Comparison of ENCODE assay signal across 1 cellular context in the genomic region with DNA sequence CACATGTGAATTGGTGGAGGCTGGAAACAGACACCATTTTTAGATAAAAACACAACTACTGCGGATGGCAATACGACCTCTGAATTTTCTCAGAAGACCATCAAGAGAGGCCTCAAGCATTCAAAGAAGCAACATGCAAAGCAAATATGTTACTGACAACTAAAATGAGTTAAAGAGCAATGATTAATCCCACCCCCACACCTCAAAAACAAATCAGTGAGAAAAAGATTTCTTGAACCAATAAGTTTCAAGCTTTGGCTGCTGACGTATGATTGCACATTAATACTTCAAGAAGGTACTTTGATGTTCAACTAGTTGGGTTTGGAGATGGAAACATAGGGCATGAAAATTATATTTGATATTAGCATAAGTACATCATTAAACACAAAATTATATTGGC.
TF ChIP-seq lines count a peak whose summit lies in the region.

No MANE protein-coding gene starts in this region.

TF ChIP-seq in H1, 55 proteins besides CTCF, POLR2A, EP300 and RAD21:
- TF ChIP-seq TAF7 (optimal IDR thresholded peaks at IDR 0.05; ENCODE audit: borderline replicate concordance, low read depth, low read length): no peak
- TF ChIP-seq PHF8 (conservative IDR thresholded peaks at IDR 0.05; ENCODE audit: low read depth, low read length): no peak
- TF ChIP-seq KDM1A (IDR thresholded peaks at IDR 0.05; ENCODE audit: borderline replicate concordance, low read length): no peak
- no peak for TF ChIP-seq TBP (IDR thresholded peaks at IDR 0.05; ENCODE audit: low read depth, low read length)
- TF ChIP-seq, protein P1, sequence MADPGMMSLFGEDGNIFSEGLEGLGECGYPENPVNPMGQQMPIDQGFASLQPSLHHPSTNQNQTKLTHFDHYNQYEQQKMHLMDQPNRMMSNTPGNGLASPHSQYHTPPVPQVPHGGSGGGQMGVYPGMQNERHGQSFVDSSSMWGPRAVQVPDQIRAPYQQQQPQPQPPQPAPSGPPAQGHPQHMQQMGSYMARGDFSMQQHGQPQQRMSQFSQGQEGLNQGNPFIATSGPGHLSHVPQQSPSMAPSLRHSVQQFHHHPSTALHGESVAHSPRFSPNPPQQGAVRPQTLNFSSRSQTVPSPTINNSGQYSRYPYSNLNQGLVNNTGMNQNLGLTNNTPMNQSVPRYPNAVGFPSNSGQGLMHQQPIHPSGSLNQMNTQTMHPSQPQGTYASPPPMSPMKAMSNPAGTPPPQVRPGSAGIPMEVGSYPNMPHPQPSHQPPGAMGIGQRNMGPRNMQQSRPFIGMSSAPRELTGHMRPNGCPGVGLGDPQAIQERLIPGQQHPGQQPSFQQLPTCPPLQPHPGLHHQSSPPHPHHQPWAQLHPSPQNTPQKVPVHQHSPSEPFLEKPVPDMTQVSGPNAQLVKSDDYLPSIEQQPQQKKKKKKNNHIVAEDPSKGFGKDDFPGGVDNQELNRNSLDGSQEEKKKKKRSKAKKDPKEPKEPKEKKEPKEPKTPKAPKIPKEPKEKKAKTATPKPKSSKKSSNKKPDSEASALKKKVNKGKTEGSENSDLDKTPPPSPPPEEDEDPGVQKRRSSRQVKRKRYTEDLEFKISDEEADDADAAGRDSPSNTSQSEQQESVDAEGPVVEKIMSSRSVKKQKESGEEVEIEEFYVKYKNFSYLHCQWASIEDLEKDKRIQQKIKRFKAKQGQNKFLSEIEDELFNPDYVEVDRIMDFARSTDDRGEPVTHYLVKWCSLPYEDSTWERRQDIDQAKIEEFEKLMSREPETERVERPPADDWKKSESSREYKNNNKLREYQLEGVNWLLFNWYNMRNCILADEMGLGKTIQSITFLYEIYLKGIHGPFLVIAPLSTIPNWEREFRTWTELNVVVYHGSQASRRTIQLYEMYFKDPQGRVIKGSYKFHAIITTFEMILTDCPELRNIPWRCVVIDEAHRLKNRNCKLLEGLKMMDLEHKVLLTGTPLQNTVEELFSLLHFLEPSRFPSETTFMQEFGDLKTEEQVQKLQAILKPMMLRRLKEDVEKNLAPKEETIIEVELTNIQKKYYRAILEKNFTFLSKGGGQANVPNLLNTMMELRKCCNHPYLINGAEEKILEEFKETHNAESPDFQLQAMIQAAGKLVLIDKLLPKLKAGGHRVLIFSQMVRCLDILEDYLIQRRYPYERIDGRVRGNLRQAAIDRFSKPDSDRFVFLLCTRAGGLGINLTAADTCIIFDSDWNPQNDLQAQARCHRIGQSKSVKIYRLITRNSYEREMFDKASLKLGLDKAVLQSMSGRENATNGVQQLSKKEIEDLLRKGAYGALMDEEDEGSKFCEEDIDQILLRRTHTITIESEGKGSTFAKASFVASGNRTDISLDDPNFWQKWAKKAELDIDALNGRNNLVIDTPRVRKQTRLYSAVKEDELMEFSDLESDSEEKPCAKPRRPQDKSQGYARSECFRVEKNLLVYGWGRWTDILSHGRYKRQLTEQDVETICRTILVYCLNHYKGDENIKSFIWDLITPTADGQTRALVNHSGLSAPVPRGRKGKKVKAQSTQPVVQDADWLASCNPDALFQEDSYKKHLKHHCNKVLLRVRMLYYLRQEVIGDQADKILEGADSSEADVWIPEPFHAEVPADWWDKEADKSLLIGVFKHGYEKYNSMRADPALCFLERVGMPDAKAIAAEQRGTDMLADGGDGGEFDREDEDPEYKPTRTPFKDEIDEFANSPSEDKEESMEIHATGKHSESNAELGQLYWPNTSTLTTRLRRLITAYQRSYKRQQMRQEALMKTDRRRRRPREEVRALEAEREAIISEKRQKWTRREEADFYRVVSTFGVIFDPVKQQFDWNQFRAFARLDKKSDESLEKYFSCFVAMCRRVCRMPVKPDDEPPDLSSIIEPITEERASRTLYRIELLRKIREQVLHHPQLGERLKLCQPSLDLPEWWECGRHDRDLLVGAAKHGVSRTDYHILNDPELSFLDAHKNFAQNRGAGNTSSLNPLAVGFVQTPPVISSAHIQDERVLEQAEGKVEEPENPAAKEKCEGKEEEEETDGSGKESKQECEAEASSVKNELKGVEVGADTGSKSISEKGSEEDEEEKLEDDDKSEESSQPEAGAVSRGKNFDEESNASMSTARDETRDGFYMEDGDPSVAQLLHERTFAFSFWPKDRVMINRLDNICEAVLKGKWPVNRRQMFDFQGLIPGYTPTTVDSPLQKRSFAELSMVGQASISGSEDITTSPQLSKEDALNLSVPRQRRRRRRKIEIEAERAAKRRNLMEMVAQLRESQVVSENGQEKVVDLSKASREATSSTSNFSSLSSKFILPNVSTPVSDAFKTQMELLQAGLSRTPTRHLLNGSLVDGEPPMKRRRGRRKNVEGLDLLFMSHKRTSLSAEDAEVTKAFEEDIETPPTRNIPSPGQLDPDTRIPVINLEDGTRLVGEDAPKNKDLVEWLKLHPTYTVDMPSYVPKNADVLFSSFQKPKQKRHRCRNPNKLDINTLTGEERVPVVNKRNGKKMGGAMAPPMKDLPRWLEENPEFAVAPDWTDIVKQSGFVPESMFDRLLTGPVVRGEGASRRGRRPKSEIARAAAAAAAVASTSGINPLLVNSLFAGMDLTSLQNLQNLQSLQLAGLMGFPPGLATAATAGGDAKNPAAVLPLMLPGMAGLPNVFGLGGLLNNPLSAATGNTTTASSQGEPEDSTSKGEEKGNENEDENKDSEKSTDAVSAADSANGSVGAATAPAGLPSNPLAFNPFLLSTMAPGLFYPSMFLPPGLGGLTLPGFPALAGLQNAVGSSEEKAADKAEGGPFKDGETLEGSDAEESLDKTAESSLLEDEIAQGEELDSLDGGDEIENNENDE (IDR thresholded peaks at IDR 0.05; ENCODE audit: insufficient replicate concordance, low read length): no peak
- TF ChIP-seq JUND (IDR thresholded peaks at IDR 0.05; ENCODE audit: low read length): no peak
- no peak for TF ChIP-seq ZNF274 (IDR thresholded peaks at IDR 0.05; ENCODE audit: borderline replicate concordance, extremely low read depth, low read length)
- TF ChIP-seq ASH2L (IDR thresholded peaks at IDR 0.05; ENCODE audit: low read length): no peak
- TF ChIP-seq, protein P2, sequence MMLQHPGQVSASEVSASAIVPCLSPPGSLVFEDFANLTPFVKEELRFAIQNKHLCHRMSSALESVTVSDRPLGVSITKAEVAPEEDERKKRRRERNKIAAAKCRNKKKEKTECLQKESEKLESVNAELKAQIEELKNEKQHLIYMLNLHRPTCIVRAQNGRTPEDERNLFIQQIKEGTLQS (IDR thresholded peaks at IDR 0.05; ENCODE audit: insufficient read depth, low read depth, low read length): no peak
- TF ChIP-seq SIX5 (IDR thresholded peaks at IDR 0.05; ENCODE audit: low read depth, low read length): no peak
- no peak for TF ChIP-seq SIRT6 (IDR thresholded peaks at IDR 0.05; ENCODE audit: low read length)
